1 cellular context compared by ENCODE assay signal in genomic region chr7:35991511-35992232, GRCh38.
TF ChIP-seq lines count a peak whose summit lies in the region.

No MANE protein-coding gene starts in this region.

TF ChIP-seq in WTC11, 78 proteins besides CTCF, POLR2A, EP300 and RAD21 (continued from another document):
- TF ChIP-seq SMAD3 (CRISPR knock-in tag; IDR thresholded peaks at IDR 0.05; ENCODE audit: borderline replicate concordance) = no peak
- TF ChIP-seq SP1 (CRISPR knock-in tag; conservative IDR thresholded peaks at IDR 0.05) = no peak
- TF ChIP-seq ETV6 (CRISPR knock-in tag; IDR thresholded peaks at IDR 0.05) = no peak
- no peak for TF ChIP-seq ATF3 (CRISPR knock-in tag; conservative IDR thresholded peaks at IDR 0.05)
- TF ChIP-seq NR1H2 (CRISPR knock-in tag; IDR thresholded peaks at IDR 0.05) = no peak
- TF ChIP-seq FOXK1 (CRISPR knock-in tag; IDR thresholded peaks at IDR 0.05) = no peak
